ENCODE assay signal across 14 cellular contexts in the genomic region with DNA sequence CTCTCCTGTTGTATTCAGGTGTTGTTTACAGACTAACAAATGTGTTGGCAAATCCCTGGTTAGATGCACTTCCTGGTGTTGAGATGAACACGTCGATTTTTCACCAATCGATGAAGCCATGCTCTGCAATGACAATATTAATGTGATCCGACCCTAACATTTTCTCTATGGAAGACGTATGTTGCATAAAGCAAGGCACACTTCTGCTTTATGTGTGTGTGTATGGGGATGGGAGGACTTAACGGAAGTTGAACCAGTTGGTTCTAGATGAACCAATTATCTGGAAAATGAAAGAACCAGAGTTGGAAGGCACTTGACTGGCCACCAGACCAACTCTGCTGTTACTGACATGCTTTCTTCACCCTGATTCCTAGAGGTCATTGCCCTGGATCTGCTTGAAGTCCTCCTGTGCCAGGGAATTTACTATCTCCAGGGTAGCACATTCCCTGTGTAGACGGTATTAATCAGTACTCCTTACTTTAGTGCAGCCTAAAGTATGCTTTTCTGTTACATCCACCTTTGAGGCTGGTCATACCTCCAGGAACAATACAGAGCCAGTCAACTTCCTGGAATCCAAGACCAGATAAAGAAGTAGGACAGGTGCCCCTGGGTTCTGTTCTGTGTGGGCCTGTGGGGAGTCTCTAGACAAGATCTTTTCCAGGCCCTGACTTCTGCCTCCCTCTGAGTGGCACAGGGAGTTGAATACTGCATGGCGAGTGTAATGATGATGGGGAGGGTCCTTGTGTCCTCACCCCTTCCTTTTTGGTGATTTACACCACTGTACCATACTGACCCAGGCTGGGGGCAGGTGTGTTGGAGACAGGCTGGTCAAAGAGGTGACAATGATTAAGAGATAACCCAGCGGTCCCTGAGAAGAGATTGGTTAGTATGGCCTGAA. TPM values are rescaled to one million over a fixed set of nuclear protein-coding genes. Genes with fewer than 3 reads are reported as not detected.
DNase-seq lines count a peak whose midpoint lies in the region; TF ChIP-seq lines count a peak whose summit lies in the region.
"Had no signal": no experiment of that assay in that cellular context is flagged by ENCODE, and none has a peak within 500 bp of the region (broad histone marks: within the 10 kb centered on the region; RNA-seq: fewer than 3 reads in every experiment).

No MANE protein-coding gene starts in this region.

- peaks cover 85% of the 10 kb centered on the region for H3K36me3 Mint-ChIP-seq in dendritic cell treated with granulocyte-macrophage colony-stimulating factor and Interleukin-4, amounts not matched to agents 40 ng/mL and 50 ng/mL, for 4 days (ENCODE audit: low read depth)

- H3K9me3 ChIP-seq in breast epithelium (no peaks in the 10 kb centered on the region), mammary epithelial cell (replicated peaks; ENCODE audit: insufficient read depth, low read length) (no peaks in the 10 kb centered on the region), subcutaneous abdominal adipose tissue (ENCODE audit: control insufficient read depth in 5 of 5, low read length in 5 of 5) (no peaks in the 10 kb centered on the region), MM.1S (replicated peaks; ENCODE audit: insufficient read depth, low read length) (no peaks in the 10 kb centered on the region)
- H3K9me3 ChIP-seq: prostate gland had no signal

- H3K36me3 ChIP-seq in breast epithelium (no peaks in the 10 kb centered on the region), mammary epithelial cell (ENCODE audit: insufficient read depth, low read length) (peaks cover 30% of the 10 kb centered on the region), subcutaneous abdominal adipose tissue (ENCODE audit: control insufficient read depth in 5 of 5, insufficient read depth in 5 of 5, low read length in 5 of 5) (peaks cover 16 to 66% (median 58%) of the 10 kb centered on the region in 5 donors), MM.1S (replicated peaks; ENCODE audit: insufficient read depth, low read length) (0 out of 2 replicates have a peak, but pooled peaks cover 2% of the 10 kb centered on the region)

- H3K27ac Mint-ChIP-seq in dendritic cell treated with granulocyte-macrophage colony-stimulating factor and Interleukin-4, amounts not matched to agents 40 ng/mL and 50 ng/mL, for 4 days = peak overlapping the region; percentile 82

- peaks cover 5% of the 10 kb centered on the region for H3F3A ChIP-seq in MM.1S (ENCODE audit: insufficient read depth, low read length)

- H3K27me3 Mint-ChIP-seq in dendritic cell treated with granulocyte-macrophage colony-stimulating factor and Interleukin-4, amounts not matched to agents 40 ng/mL and 50 ng/mL, for 4 days = no peaks in the 10 kb centered on the region

- TF ChIP-seq CTCF in breast epithelium (IDR thresholded peaks at IDR 0.05) (no peak), mammary epithelial cell (conservative IDR thresholded peaks at IDR 0.05 in 1 of 2, IDR thresholded peaks at IDR 0.05 in 1 of 2; ENCODE audit: extremely low read depth in 1 of 2, insufficient read depth in 1 of 2, low read depth in 1 of 2, low read length in 2 of 2) (no peak), MM.1S (IDR thresholded peaks at IDR 0.05; ENCODE audit: low read length) (no peak)

- H3K9me3 Mint-ChIP-seq in dendritic cell treated with granulocyte-macrophage colony-stimulating factor and Interleukin-4, amounts not matched to agents 40 ng/mL and 50 ng/mL, for 4 days = no peaks in the 10 kb centered on the region

- CTCF ChIA-PET in mammary epithelial cell (lab: Charles Lee; ENCODE audit: low non-redundant PET) = no interaction called here

- TF ChIP-seq POLR2A in breast epithelium (IDR thresholded peaks at IDR 0.05) = no peak
- TF ChIP-seq POLR2A in Raji (IDR thresholded peaks at IDR 0.05; ENCODE audit: insufficient read depth, low read depth, low read length) = 0 out of 2 replicates have a peak, but pooled peaks have one; percentile 8

- peak overlapping the region; percentile 45 to 77 for H3K27ac ChIP-seq in breast epithelium
- no peak overlapping the region for H3K27ac ChIP-seq in mammary epithelial cell (ENCODE audit: insufficient read depth, low read depth, low read length)
- H3K27ac ChIP-seq in subcutaneous abdominal adipose tissue (ENCODE audit: low read depth, low read length) = peak overlapping the region; percentile 42
- no peak overlapping the region for H3K27ac ChIP-seq in MM.1S (ENCODE audit: low read length)
- H3K27ac ChIP-seq: prostate gland had no signal

- H3K4me3 Mint-ChIP-seq in dendritic cell treated with granulocyte-macrophage colony-stimulating factor and Interleukin-4, amounts not matched to agents 40 ng/mL and 50 ng/mL, for 4 days = no peak overlapping the region

- no peaks in the 10 kb centered on the region for H3K27me3 ChIP-seq in breast epithelium
- H3K27me3 ChIP-seq in mammary epithelial cell (ENCODE audit: insufficient read depth, low read length) = no peaks in the 10 kb centered on the region
- no peaks in the 10 kb centered on the region for H3K27me3 ChIP-seq in subcutaneous abdominal adipose tissue (ENCODE audit: control insufficient read depth in 5 of 5, insufficient read depth in 4 of 5, low read length in 5 of 5)
- H3K27me3 ChIP-seq in MM.1S (replicated peaks; ENCODE audit: insufficient read depth, low read length) = no peaks in the 10 kb centered on the region

- no peaks in the 10 kb centered on the region for H4K20me1 ChIP-seq in mammary epithelial cell (ENCODE audit: insufficient read depth, low read length)
- no peaks in the 10 kb centered on the region for H4K20me1 ChIP-seq in MM.1S (ENCODE audit: insufficient read depth, low read length)

- H3K9ac ChIP-seq in mammary epithelial cell (ENCODE audit: insufficient read depth, low read length) (no peak overlapping the region), subcutaneous abdominal adipose tissue (ENCODE audit: low read length in 5 of 5) (no peak overlapping the region), MM.1S (ENCODE audit: low read length) (no peak overlapping the region)

- no peak overlapping the region for H2AFZ ChIP-seq in mammary epithelial cell (ENCODE audit: low read depth, low read length)
- H2AFZ ChIP-seq in MM.1S (ENCODE audit: low read length) = no peak overlapping the region

- H3K79me2 ChIP-seq in mammary epithelial cell (ENCODE audit: insufficient read depth, low read length) = peaks cover 45% of the 10 kb centered on the region
- H3K79me2 ChIP-seq in MM.1S (ENCODE audit: low read length) = no peaks in the 10 kb centered on the region; the same call in 1 of the 2 replicates

- H3K4me2 ChIP-seq in mammary epithelial cell (ENCODE audit: insufficient read depth, low read depth, low read length) (no peak overlapping the region), MM.1S (ENCODE audit: low read depth, low read length) (no peak overlapping the region)

- H3K9me2 ChIP-seq in MM.1S (replicated peaks; ENCODE audit: insufficient read depth, low read length) = no peaks in the 10 kb centered on the region

- dilution Hi-C loops in mammary epithelial cell (cut with HindIII; ENCODE audit: low sequenced_read_pairs) = loop anchor here (5.0 kb wide), 1 partner anchor 101 kb away; a partner anchor contains a TSS

- BruUV-seq in mammary epithelial cell (replicated peaks; lab: Mats Ljungman, UMichigan) = no TSS peak

- intact Hi-C loops in breast epithelium (cut with DNase I; ENCODE audit: low total_unique reads) = no loop called here
- intact Hi-C loops in mammary epithelial cell (cut with micrococcal nuclease) = no loop called here
- intact Hi-C loops in dendritic cell treated with granulocyte-macrophage colony-stimulating factor and Interleukin-4, amounts not matched to agents 40 ng/mL and 50 ng/mL, for 4 days (cut with micrococcal nuclease) = no loop called here

- peaks cover 90% of the 10 kb centered on the region for H3K4me1 Mint-ChIP-seq in dendritic cell treated with granulocyte-macrophage colony-stimulating factor and Interleukin-4, amounts not matched to agents 40 ng/mL and 50 ng/mL, for 4 days (ENCODE audit: low read depth)

- 69% methylated on average over 9 of the region's 9 CpGs for WGBS in mammary epithelial cell (ENCODE audit: low coverage, missing lambda C conversion rate)

- no peak overlapping the region for H3K4me3 ChIP-seq in breast epithelium
- no peak overlapping the region for H3K4me3 ChIP-seq in mammary epithelial cell (replicated peaks in 1 of 3; ENCODE audit: insufficient read depth in 1 of 3, low read depth in 2 of 3, low read length in 3 of 3)
- no peak overlapping the region for H3K4me3 ChIP-seq in subcutaneous abdominal adipose tissue (ENCODE audit: low read depth in 1 of 5, low read length in 5 of 5)
- H3K4me3 ChIP-seq in MM.1S (ENCODE audit: low read length) = no peak overlapping the region
- H3K4me3 ChIP-seq: prostate gland had no signal

- in situ Hi-C loops in mammary epithelial cell (cut with MboI; ENCODE audit: low sequenced_read_pairs in 2 of 2) = no loop called here

- peaks cover 0 to 17% of the 10 kb centered on the region in 2 donors for H3K4me1 ChIP-seq in breast epithelium
- peaks cover 6% of the 10 kb centered on the region for H3K4me1 ChIP-seq in mammary epithelial cell (ENCODE audit: insufficient read depth, low read length)
- H3K4me1 ChIP-seq in subcutaneous abdominal adipose tissue (ENCODE audit: control insufficient read depth in 5 of 5, insufficient read depth in 5 of 5, low read length in 5 of 5) = peaks cover 10 to 73% (median 56%) of the 10 kb centered on the region in 5 donors
- 0 out of 2 replicates have a peak, but pooled peaks cover 3% of the 10 kb centered on the region for H3K4me1 ChIP-seq in MM.1S (ENCODE audit: low read length)

- no peak for DNase-seq in breast epithelium (ENCODE audit: low spot score in 2 of 2)
- no peak for DNase-seq in mammary epithelial cell
- DNase-seq in MM.1S = no peak
- DNase-seq in NCI-H526 treated with DMSO at 0.1 percent for 48 hours (lab: John Stamatoyannopoulos, UW) = no peak
- DNase-seq in DMS114 treated with DMSO at 0.1 percent for 48 hours (lab: John Stamatoyannopoulos, UW; ENCODE audit: unreplicated experiment) = no peak
- DNase-seq: activated gamma-delta T cell treated with Interleukin-2 at 50 U/mL for 16 hours; mesendoderm; NCI-H2029 treated with DMSO at 0.1 percent for 48 hours; NCI-H774; stimulated activated CD8-positive, alpha-beta memory T cell treated with anti-CD3 and anti-CD28 coated beads, Interleukin-4, amount 100 ng/mL, for 48 hours had no signal

RNA-seq across cellular contexts. Expression of a gene that starts 4.1 kb away (rescaled TPM):
- total RNA-seq in breast epithelium (10 to 100 TPM; 42.1 to 63.4 (median 53.4) TPM), mammary epithelial cell (10 to 100 TPM in 1 of 2 donors, 1 to 10 TPM in 1; 8.8 to 39.1 TPM)
- 40.2 TPM for polyA plus RNA-seq in mammary epithelial cell
- polyA minus RNA-seq in mammary epithelial cell = 9.8 TPM

RNA-seq across cellular contexts. Expression of a gene that starts 8.7 kb away (rescaled TPM):
- total RNA-seq in breast epithelium (10 to 100 TPM; 48.5 to 68.1 (median 63.9) TPM), mammary epithelial cell (10 to 100 TPM; 60.2 to 75.0 TPM)
- polyA plus RNA-seq in mammary epithelial cell = 16.7 TPM
- 34.9 TPM for polyA minus RNA-seq in mammary epithelial cell

RNA-seq across cellular contexts. Expression of a gene that starts 9.0 kb away (rescaled TPM):
- total RNA-seq in breast epithelium (1 to 10 TPM; 1.6 to 3.8 (median 2.3) TPM), mammary epithelial cell (1 to 10 TPM; 1.3 to 3.1 TPM)
- 0.78 TPM for polyA plus RNA-seq in mammary epithelial cell
- polyA minus RNA-seq in mammary epithelial cell = not detected

RNA-seq across cellular contexts. Expression of a gene that starts 39.6 kb away (rescaled TPM):
- 1 to 10 TPM; 6.4 to 8.2 (median 7.7) TPM for total RNA-seq in breast epithelium
- total RNA-seq in mammary epithelial cell = 10 to 100 TPM in 1 of 2 donors, 1 to 10 TPM in 1; 2.7 to 15.0 TPM
- 2.4 TPM for polyA plus RNA-seq in mammary epithelial cell
- polyA minus RNA-seq in mammary epithelial cell = 3.9 TPM

Comparison
In these comparisons a context has a peak if more than half of its experiments do, and no peak if none do; other contexts are left out.
1. H3K27ac ChIP-seq: peak in breast epithelium (2 of 2) and subcutaneous abdominal adipose tissue (single experiment); none in mammary epithelial cell (single experiment) and MM.1S (single experiment).